In genomic region chr2:134799936-134800335, GRCh38 we compare ENCODE assay signal across 28 cellular contexts. TPM values are rescaled to one million over a fixed set of nuclear protein-coding genes. Genes with fewer than 3 reads are reported as not detected.
DNase-seq lines count a peak whose midpoint lies in the region; ATAC-seq, FAIRE-seq and TF ChIP-seq lines count a peak whose summit lies in the region.
"Had no signal": no experiment of that assay in that cellular context is flagged by ENCODE, and none has a peak within 500 bp of the region (broad histone marks: within the 10 kb centered on the region; RNA-seq: fewer than 3 reads in every experiment).

No MANE protein-coding gene starts in this region.

- no peak for TF ChIP-seq CTCF in HepG2 (CRISPR knock-in tag; IDR thresholded peaks at IDR 0.05)
- TF ChIP-seq CTCF in right lobe of liver (IDR thresholded peaks at IDR 0.05): no peak
- TF ChIP-seq CTCF in epithelial cell of proximal tubule (conservative IDR thresholded peaks at IDR 0.05; ENCODE audit: low read depth, low read length): no peak
- TF ChIP-seq CTCF in osteocyte (IDR thresholded peaks at IDR 0.05): no peak

- H4K20me1 ChIP-seq in HepG2 (ENCODE audit: insufficient read depth, low read length): no peaks in the 10 kb centered on the region
- H4K20me1 ChIP-seq: BLaER1 had no signal

- H3K9me3 ChIP-seq in HepG2 (ENCODE audit: low read length) (peaks cover 7% of the 10 kb centered on the region; the same call in 1 of the 2 replicates), right lobe of liver (no peaks in the 10 kb centered on the region)
- H3K9me3 ChIP-seq: BE2C had no signal

- DNase-seq in HepG2 (ENCODE audit: low spot score) (no peak), right lobe of liver (no peak), HT1080 (ENCODE audit: low read depth) (peak; percentile 36), epithelial cell of proximal tubule (ENCODE audit: low read depth) (peak; percentile 4), osteocyte (ENCODE audit: extremely low spot score, unreplicated experiment) (peak; percentile 11), AG08395 (ENCODE audit: low spot score) (no peak), NCI-H748 treated with DMSO at 0.1 percent for 48 hours (lab: John Stamatoyannopoulos, UW) (no peak)
- DNase-seq: BE2C; C1 segment of cervical spinal cord; CD4-positive, alpha-beta memory T cell; CD4-positive, CD25-positive, alpha-beta regulatory T cell; CD8-positive, alpha-beta memory T cell; COR-L47; DMS 273 treated with DMSO at 0.1 percent for 48 hours; DMS153; DMS53; DMS79; DND-41; GF-D8 had no signal

- no peak overlapping the region for H3K27ac Mint-ChIP-seq in osteocyte (ENCODE audit: unreplicated experiment)
- H3K27ac Mint-ChIP-seq: CD14-positive monocyte; CD4-positive, alpha-beta memory T cell; CD4-positive, CD25-positive, alpha-beta regulatory T cell; CD8-positive, alpha-beta memory T cell had no signal

- peaks cover 2% of the 10 kb centered on the region for H3K27me3 Mint-ChIP-seq in osteocyte (ENCODE audit: unreplicated experiment)

- intact Hi-C loops in HepG2 (cut with micrococcal nuclease; ENCODE audit: unreplicated experiment) (no loop called here), right lobe of liver (cut with DNase I) (no loop called here)

- TF ChIP-seq RAD21 in HepG2 (CRISPR knock-in tag; IDR thresholded peaks at IDR 0.05): no peak

- CTCF ChIA-PET in HepG2 (lab: Yijun Ruan, JAX; ENCODE audit: low intra/inter-chr PET ratio, low total read pairs): no interaction called here

- no peak overlapping the region for H2AFZ ChIP-seq in HepG2 (ENCODE audit: low read length)

- H3K36me3 Mint-ChIP-seq in osteocyte (ENCODE audit: unreplicated experiment): no peaks in the 10 kb centered on the region
- H3K36me3 Mint-ChIP-seq: CD14-positive monocyte; CD4-positive, alpha-beta memory T cell; CD4-positive, CD25-positive, alpha-beta regulatory T cell had no signal

- H3K4me1 Mint-ChIP-seq in osteocyte (ENCODE audit: unreplicated experiment): no peaks in the 10 kb centered on the region
- H3K4me1 Mint-ChIP-seq: CD14-positive monocyte; CD4-positive, CD25-positive, alpha-beta regulatory T cell; CD8-positive, alpha-beta memory T cell had no signal

- no peak overlapping the region for H3K4me3 ChIP-seq in HepG2 (replicated peaks in 1 of 3; ENCODE audit: insufficient read depth in 1 of 3, low read depth in 2 of 3, low read length in 3 of 3)
- no peak overlapping the region for H3K4me3 ChIP-seq in right lobe of liver
- no peak overlapping the region for H3K4me3 ChIP-seq in epithelial cell of proximal tubule (ENCODE audit: low read depth, low read length)
- H3K4me3 ChIP-seq: A549, BLaER1 had no signal

- FAIRE-seq in HepG2 (lab: Jason Lieb, UNC): no peak
- FAIRE-seq: A549, G401.6, GM12891, GM19239 had no signal

- no peaks in the 10 kb centered on the region for H3K79me2 ChIP-seq in HepG2 (ENCODE audit: insufficient read depth, low read length)

- no peak overlapping the region for H3K4me2 ChIP-seq in HepG2 (ENCODE audit: low read depth, low read length)
- H3K4me2 ChIP-seq: A549, BLaER1 had no signal

- H3K4me1 ChIP-seq in HepG2 (ENCODE audit: insufficient read depth, low read length): no peaks in the 10 kb centered on the region
- no peaks in the 10 kb centered on the region for H3K4me1 ChIP-seq in right lobe of liver
- H3K4me1 ChIP-seq: A549, BE2C, BLaER1 had no signal

- H3K27ac ChIP-seq in HepG2 (ENCODE audit: extremely low read length, insufficient read depth, low read length) (no peak overlapping the region), right lobe of liver (no peak overlapping the region)
- H3K27ac ChIP-seq: 22Rv1, A549, BLaER1 had no signal

- ATAC-seq in HepG2 (no peak), right lobe of liver (no peak), HG03565 (IDR thresholded peaks at IDR 0.05; ENCODE audit: unreplicated experiment) (no peak)
- ATAC-seq: A549 had no signal

- no peaks in the 10 kb centered on the region for H3K36me3 ChIP-seq in HepG2 (replicated peaks in 1 of 2; ENCODE audit: control insufficient read depth in 1 of 2, insufficient read depth in 2 of 2, low read length in 2 of 2)
- H3K36me3 ChIP-seq in right lobe of liver: no peaks in the 10 kb centered on the region
- H3K36me3 ChIP-seq: BE2C, BLaER1 had no signal

- WGBS in HepG2 (ENCODE audit: low lambda C conversion rate): 49% methylated on average over 3 of the region's 3 CpGs
- WGBS in right lobe of liver (ENCODE audit: insufficient coverage, low coverage, low lambda C conversion rate, missing lambda C conversion rate): 94% methylated on average over 3 of the region's 3 CpGs

- POLR2A ChIA-PET in HepG2 (lab: Yijun Ruan, JAX): no interaction called here

- H3K27me3 ChIP-seq in HepG2 (ENCODE audit: control insufficient read depth in 1 of 2, insufficient read depth in 2 of 2, low read length in 2 of 2) (peaks cover 0 to 11% of the 10 kb centered on the region in 2 experiments; a peak in 3 of 5 replicates), right lobe of liver (no peaks in the 10 kb centered on the region)
- H3K27me3 ChIP-seq: BE2C, BLaER1 had no signal

- TF ChIP-seq EP300 in HepG2 (IDR thresholded peaks at IDR 0.05; ENCODE audit: low read depth in 2 of 2, low read length in 2 of 2): no peak
- TF ChIP-seq EP300 in HepG2 (CRISPR knock-in tag; IDR thresholded peaks at IDR 0.05; ENCODE audit: borderline replicate concordance): no peak

- H3K9me3 Mint-ChIP-seq in osteocyte (ENCODE audit: unreplicated experiment): peaks cover 6% of the 10 kb centered on the region

- BruUV-seq in HepG2 (replicated peaks; lab: Mats Ljungman, UMichigan): no TSS peak

- H3K9ac ChIP-seq in HepG2 (ENCODE audit: insufficient read depth, low read depth, low read length): no peak overlapping the region
- H3K9ac ChIP-seq: BLaER1 had no signal

- TF ChIP-seq POLR2A in HepG2 (IDR thresholded peaks at IDR 0.05; ENCODE audit: insufficient read depth in 1 of 2, low read depth in 2 of 2, low read length in 2 of 2): no peak
- TF ChIP-seq POLR2A in right lobe of liver (IDR thresholded peaks at IDR 0.05): no peak

- H3K4me3 Mint-ChIP-seq in osteocyte (ENCODE audit: unreplicated experiment): no peak overlapping the region
- H3K4me3 Mint-ChIP-seq: CD14-positive monocyte; CD4-positive, alpha-beta memory T cell; CD4-positive, CD25-positive, alpha-beta regulatory T cell; CD8-positive, alpha-beta memory T cell had no signal

- in situ Hi-C loops in HepG2 (cut with HindIII; ENCODE audit: extremely low pct_ligation_motif_present, low pct_unique_long_range_greater_than_20kb): no loop called here

TF ChIP-seq in HepG2, 621 proteins besides CTCF, POLR2A, EP300 and RAD21:
- TF ChIP-seq ATF7 (IDR thresholded peaks at IDR 0.05): peak; percentile 68; the same call in 1 of the 2 replicates
- TF ChIP-seq ATF7 (CRISPR knock-in tag; IDR thresholded peaks at IDR 0.05): no peak
- peak; percentile 55 for TF ChIP-seq CREB1 (IDR thresholded peaks at IDR 0.05)
- no peak for TF ChIP-seq CREB1 (CRISPR knock-in tag; IDR thresholded peaks at IDR 0.05)
- no peak for TF ChIP-seq SP1 (IDR thresholded peaks at IDR 0.05)
- TF ChIP-seq SP1 (CRISPR knock-in tag; IDR thresholded peaks at IDR 0.05): no peak

RNA-seq across cellular contexts. Expression of gene ACMSD, which starts 38.5 kb away (rescaled TPM):
- not detected in 2 replicates for total RNA-seq in HepG2 (2016; rRNA removed; fragmentation: Illumina TruSeq; extraction: Trizol)
- total RNA-seq in HepG2 (2016; cell fraction: cytosol; rRNA removed; fragmentation: Illumina TruSeq; extraction: Trizol; ENCODE audit: low read depth): not detected in 2 replicates
- total RNA-seq in HepG2 (2016; cell fraction: insoluble cytoplasmic fraction; rRNA removed; fragmentation: Illumina TruSeq; extraction: Trizol): not detected in 2 replicates
- not detected in 2 replicates for total RNA-seq in HepG2 (2016; cell fraction: membrane; rRNA removed; fragmentation: Illumina TruSeq; extraction: Trizol)
- total RNA-seq in HepG2 (2016; cell fraction: nucleus; rRNA removed; fragmentation: Illumina TruSeq; extraction: Trizol): not detected in 2 replicates
- 0.05 TPM in 1 of 2 replicates, not detected in the other for polyA plus RNA-seq in HepG2 (2011; rRNA removed)
- not detected in 2 replicates for polyA plus RNA-seq in HepG2 (2011; cell fraction: cytosol; rRNA removed)
- polyA plus RNA-seq in HepG2 (2011; cell fraction: nucleus; rRNA removed): not detected in 2 replicates
- 0.19 TPM in 1 of 2 replicates, not detected in the other for polyA plus RNA-seq in HepG2 (2012)
- not detected in 2 replicates for polyA plus RNA-seq in HepG2 (2016; cell fraction: cytosol; fragmentation: Illumina TruSeq; extraction: Trizol; ENCODE audit: low read depth)
- polyA plus RNA-seq in HepG2 (2016; cell fraction: insoluble cytoplasmic fraction; fragmentation: Illumina TruSeq; extraction: Trizol; ENCODE audit: low read depth): not detected in 2 replicates
- not detected in 2 replicates for polyA plus RNA-seq in HepG2 (2016; cell fraction: membrane; fragmentation: Illumina TruSeq; extraction: Trizol; ENCODE audit: low read depth)
- not detected in 2 replicates for polyA plus RNA-seq in HepG2 (2016; cell fraction: nucleus; fragmentation: Illumina TruSeq; extraction: Trizol; ENCODE audit: insufficient read depth, low read depth)
- polyA minus RNA-seq in HepG2 (2011; rRNA and poly(A)+ RNA removed; ENCODE audit: low replicate concordance): not detected in 2 replicates
- polyA minus RNA-seq in HepG2 (2011; cell fraction: cytosol; rRNA and poly(A)+ RNA removed): not detected in 2 replicates
- polyA minus RNA-seq in HepG2 (2011; cell fraction: nucleus; rRNA and poly(A)+ RNA removed): not detected in 2 replicates
- total RNA-seq in right lobe of liver: 100 to 1,000 TPM in 2 of 6 experiments, 10 to 100 TPM in 4; 38.3 to 145 (median 87.0) TPM
- total RNA-seq in HT1080 (2014; rRNA removed; shearing (Covaris generic)): not detected in 2 replicates
- not detected in 2 replicates for polyA plus RNA-seq in HT1080 (2015; cell fraction: cytosol; rRNA removed)
- polyA plus RNA-seq in HT1080 (2015; cell fraction: nucleus; rRNA removed): not detected in 2 replicates
- total RNA-seq in epithelial cell of proximal tubule: 0.23 and 0.29 TPM in 2 replicates
- not detected in 2 replicates for total RNA-seq in osteocyte
- total RNA-seq: A172; CD4-positive, alpha-beta memory T cell; CD4-positive, CD25-positive, alpha-beta regulatory T cell; CD8-positive, alpha-beta memory T cell had no signal
- polyA plus RNA-seq: CD14-positive monocyte; CD4-positive, alpha-beta memory T cell; CD4-positive, CD25-positive, alpha-beta regulatory T cell; CD8-positive, alpha-beta memory T cell had no signal

Comparison
In these comparisons a context has a peak if more than half of its experiments do, and no peak if none do; other contexts are left out.
1. RNA of gene ACMSD, which starts 38.5 kb away (total RNA-seq): 38.3 to 145 TPM in right lobe of liver; 0.23 to 0.29 TPM in epithelial cell of proximal tubule, not detected in HepG2, not detected in HT1080 and not detected in osteocyte; every median in the first group is over 10 times any median in the second.
2. DNase-seq: peak in HT1080 (single experiment), epithelial cell of proximal tubule (single experiment) and osteocyte (single experiment); none in HepG2 (single experiment), right lobe of liver (0 of 3), AG08395 (single experiment) and NCI-H748 treated with DMSO at 0.1 percent for 48 hours (single experiment).